20 cellular contexts compared by ENCODE assay signal in genomic region chr11:135002236-135002635, GRCh38.
"Had no signal": no experiment of that assay in that cellular context is flagged by ENCODE, and none has a peak within 500 bp of the region (broad histone marks: within the 10 kb centered on the region; RNA-seq: fewer than 3 reads in every experiment).

No MANE protein-coding gene starts in this region.

- ATAC-seq: activated naive CD8-positive, alpha-beta T cell treated with anti-CD3 and anti-CD28 coated beads, Interleukin-2, amount 50 U/mL, for 24 hours; left lobe of liver; lower lobe of right lung; stimulated activated naive B cell treated with anti-CD40 and anti-IgM and Interleukin-4, amounts not matched to agents 10 μg/mL and 1 μg/mL and 100 μg/mL, for 72 hours had no signal

- H3K4me3 Mint-ChIP-seq: activated CD4-positive, alpha-beta memory T cell treated with anti-CD3 and anti-CD28 coated beads, Interleukin-2, amount 10 ng/mL, durations not matched to agents 7 days and 5 days; activated CD4-positive, alpha-beta T cell treated with anti-CD3 and anti-CD28 coated beads, Interleukin-2, amount 10 ng/mL, durations not matched to agents 24 days and 14 days; activated naive CD8-positive, alpha-beta T cell treated with anti-CD3 and anti-CD28 coated beads, Interleukin-2, amount 50 U/mL, for 24 hours; naive B cell; neural progenitor cell; stimulated activated naive B cell treated with anti-CD40 and anti-IgM and Interleukin-4, amounts not matched to agents 10 μg/mL and 1 μg/mL and 100 μg/mL, for 72 hours had no signal

- H3K27me3 Mint-ChIP-seq: activated CD4-positive, alpha-beta memory T cell treated with anti-CD3 and anti-CD28 coated beads, Interleukin-2, amount 10 ng/mL, durations not matched to agents 7 days and 5 days; activated CD4-positive, alpha-beta T cell treated with anti-CD3 and anti-CD28 coated beads, Interleukin-2, amount 10 ng/mL, durations not matched to agents 24 days and 14 days; progenitor cell of endocrine pancreas had no signal

- H3K9me3 Mint-ChIP-seq: activated CD4-positive, alpha-beta memory T cell treated with anti-CD3 and anti-CD28 coated beads, Interleukin-2, amount 10 ng/mL, durations not matched to agents 7 days and 5 days; activated CD4-positive, alpha-beta T cell treated with anti-CD3 and anti-CD28 coated beads, Interleukin-2, amount 10 ng/mL, durations not matched to agents 24 days and 14 days; activated naive CD8-positive, alpha-beta T cell treated with anti-CD3 and anti-CD28 coated beads, Interleukin-2, amount 50 U/mL, for 24 hours; neural progenitor cell had no signal

- H3K27ac Mint-ChIP-seq: activated CD4-positive, alpha-beta memory T cell treated with anti-CD3 and anti-CD28 coated beads, Interleukin-2, amount 10 ng/mL, durations not matched to agents 7 days and 5 days; activated CD4-positive, alpha-beta T cell treated with anti-CD3 and anti-CD28 coated beads, Interleukin-2, amount 10 ng/mL, durations not matched to agents 24 days and 14 days; activated naive CD8-positive, alpha-beta T cell treated with anti-CD3 and anti-CD28 coated beads, Interleukin-2, amount 50 U/mL, for 24 hours; naive B cell; neural progenitor cell; progenitor cell of endocrine pancreas; stimulated activated naive B cell treated with anti-CD40 and anti-IgM and Interleukin-4, amounts not matched to agents 10 μg/mL and 1 μg/mL and 100 μg/mL, for 72 hours had no signal

- H3K36me3 Mint-ChIP-seq: naive B cell; neural progenitor cell; stimulated activated naive B cell treated with anti-CD40 and anti-IgM and Interleukin-4, amounts not matched to agents 10 μg/mL and 1 μg/mL and 100 μg/mL, for 72 hours had no signal

- H3K4me1 Mint-ChIP-seq: activated CD4-positive, alpha-beta memory T cell treated with anti-CD3 and anti-CD28 coated beads, Interleukin-2, amount 10 ng/mL, durations not matched to agents 7 days and 5 days; activated CD4-positive, alpha-beta T cell treated with anti-CD3 and anti-CD28 coated beads, Interleukin-2, amount 10 ng/mL, durations not matched to agents 24 days and 14 days; activated naive CD8-positive, alpha-beta T cell treated with anti-CD3 and anti-CD28 coated beads, Interleukin-2, amount 50 U/mL, for 24 hours; naive B cell; stimulated activated naive B cell treated with anti-CD40 and anti-IgM and Interleukin-4, amounts not matched to agents 10 μg/mL and 1 μg/mL and 100 μg/mL, for 72 hours had no signal

- DNase-seq: activated CD4-positive, alpha-beta memory T cell treated with anti-CD3 and anti-CD28 coated beads, Interleukin-2, amount 10 ng/mL, durations not matched to agents 7 days and 5 days; activated CD4-positive, alpha-beta T cell treated with anti-CD3 and anti-CD28 coated beads, Interleukin-2, amount 10 ng/mL, durations not matched to agents 24 days and 14 days; activated gamma-delta T cell; activated naive CD4-positive, alpha-beta T cell treated with anti-CD3 and anti-CD28 coated beads, Interleukin-2, amount 50 U/mL, for 16 hours; activated naive CD8-positive, alpha-beta T cell treated with anti-CD3 and anti-CD28 coated beads, Interleukin-2, amount 50 U/mL, for 24 hours; cerebellar nuclear complex; erythroblast; foreskin melanocyte; kidney; lower lobe of right lung; mesendoderm; naive B cell; retina; stimulated activated CD4-positive, alpha-beta T cell treated with anti-CD3 and anti-CD28 coated beads, Interleukin-2, amount 100 ng/mL, for 48 hours; stimulated activated CD8-positive, alpha-beta memory T cell treated with anti-CD3 and anti-CD28 coated beads, Interleukin-4, amount 100 ng/mL, for 48 hours; stimulated activated naive B cell treated with anti-CD40 and anti-IgM and Interleukin-4, amounts not matched to agents 10 μg/mL and 1 μg/mL and 100 μg/mL, for 72 hours; transverse colon had no signal
